14 cellular contexts compared by ENCODE assay signal in the genomic region with DNA sequence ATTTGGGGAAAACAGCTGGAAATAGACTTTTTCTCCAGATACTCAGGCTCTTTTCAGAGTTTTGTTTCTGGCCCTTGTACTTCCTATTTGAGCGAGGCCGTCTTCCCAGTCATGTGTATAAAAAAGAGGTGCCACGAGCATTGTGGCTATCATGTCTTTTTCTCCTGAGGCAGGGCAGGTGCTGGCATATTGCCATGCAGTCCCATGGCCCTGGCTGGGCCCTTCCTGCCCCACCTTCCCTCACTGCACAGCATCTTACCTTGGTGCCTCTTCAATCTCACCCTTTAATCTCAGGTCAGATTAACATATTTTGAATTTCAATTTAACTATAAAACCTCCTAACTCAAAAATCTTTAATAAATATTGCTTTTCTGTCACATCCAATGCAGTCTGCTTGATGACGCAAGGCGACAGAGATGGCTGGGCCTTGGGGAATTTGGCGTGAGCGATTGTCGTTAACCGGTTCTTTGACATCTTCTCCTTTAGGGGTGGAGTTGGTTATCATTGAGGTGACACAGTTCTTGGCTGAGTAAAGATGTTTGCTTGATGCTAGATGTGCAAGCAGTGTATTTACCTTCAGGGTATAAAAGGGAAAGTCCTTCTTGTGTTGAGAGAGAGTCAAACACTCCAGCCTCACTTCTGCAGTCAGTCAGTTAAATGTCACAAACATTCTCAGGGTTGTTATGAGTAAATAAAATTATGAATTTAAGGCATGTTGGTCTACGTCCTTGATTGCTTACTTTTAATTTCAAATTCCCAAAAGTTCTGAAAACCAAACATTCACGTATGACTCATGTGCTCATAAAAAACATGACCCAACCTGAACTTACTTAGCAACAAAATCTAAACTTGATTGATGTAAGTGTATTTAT.
A peak's percentile ranks its signal among the peaks of the same experiment; 100 is the strongest.
DNase-seq lines count a peak whose midpoint lies in the region; ATAC-seq and TF ChIP-seq lines count a peak whose summit lies in the region.
"Had no signal": no experiment of that assay in that cellular context is flagged by ENCODE, and none has a peak within 500 bp of the region (broad histone marks: within the 10 kb centered on the region; RNA-seq: fewer than 3 reads in every experiment).

No MANE protein-coding gene starts in this region.

- DNase-seq in NCI-H2029 treated with DMSO at 0.1 percent for 48 hours (lab: John Stamatoyannopoulos, UW): peak; percentile 48
- DNase-seq in dermis blood vessel endothelial cell: peak; percentile 18
- DNase-seq in mucosa of gallbladder (ENCODE audit: low spot score): peak; percentile 53
- no peak for DNase-seq in activated T-cell treated with anti-CD3 and anti-CD28 coated beads, Interleukin-2, amount 50 U/mL, for 1 hour
- DNase-seq in GOT3 (lab: John Stamatoyannopoulos, UW): no peak
- no peak for DNase-seq in stimulated activated CD4-positive, alpha-beta T cell treated with anti-CD3 and anti-CD28 coated beads, Interleukin-2, amount 100 ng/mL, for 48 hours
- DNase-seq: activated T-cell treated with anti-CD3 and anti-CD28 coated beads for 4 hours; GM23248; naive thymus-derived CD8-positive, alpha-beta T cell; stimulated activated naive B cell treated with anti-CD40 and anti-IgM and Interleukin-4, amounts not matched to agents 10 μg/mL and 1 μg/mL and 100 μg/mL, for 72 hours; T-cell had no signal

- no peak for ATAC-seq in HG03342 (IDR thresholded peaks at IDR 0.05; ENCODE audit: unreplicated experiment)
- ATAC-seq: naive thymus-derived CD8-positive, alpha-beta T cell; stimulated activated naive B cell treated with anti-CD40 and anti-IgM and Interleukin-4, amounts not matched to agents 10 μg/mL and 1 μg/mL and 100 μg/mL, for 72 hours; T-cell had no signal

- H3K27ac ChIP-seq in C4-2B: peak overlapping the region; percentile 53
- H3K27ac ChIP-seq: GM23248, right atrium auricular region had no signal

- TF ChIP-seq CTCF in C4-2B (conservative IDR thresholded peaks at IDR 0.05): no peak

Comparison
In these comparisons a context has a peak if more than half of its experiments do, and no peak if none do; other contexts are left out.
1. DNase-seq: peak in NCI-H2029 treated with DMSO at 0.1 percent for 48 hours (single experiment), dermis blood vessel endothelial cell (single experiment) and mucosa of gallbladder (single experiment); none in activated T-cell treated with anti-CD3 and anti-CD28 coated beads, Interleukin-2, amount 50 U/mL, for 1 hour (single experiment), GOT3 (single experiment) and stimulated activated CD4-positive, alpha-beta T cell treated with anti-CD3 and anti-CD28 coated beads, Interleukin-2, amount 100 ng/mL, for 48 hours (0 of 2).